In the genomic region with DNA sequence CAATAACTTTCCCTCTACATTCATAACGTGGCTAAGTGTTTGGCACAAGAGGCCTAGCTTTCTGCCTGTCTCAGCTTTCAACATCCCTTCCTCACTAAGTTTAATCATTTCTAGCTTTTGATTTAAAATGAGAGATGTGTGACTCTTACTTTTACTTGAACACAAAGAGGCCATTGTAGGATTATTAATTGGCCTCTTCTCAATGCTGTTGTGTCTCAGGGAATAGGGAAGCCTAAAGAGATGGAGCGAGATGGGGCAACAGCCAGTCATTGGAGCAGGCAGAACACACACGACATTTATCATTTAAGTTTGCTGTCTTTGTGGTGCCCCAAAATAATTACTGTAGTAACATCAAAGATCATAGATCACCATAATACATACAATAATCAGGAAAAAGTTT, we compare ENCODE assay signal across 19 cellular contexts.
DNase-seq lines count a peak whose midpoint lies in the region; ATAC-seq, FAIRE-seq and TF ChIP-seq lines count a peak whose summit lies in the region.
"Had no signal": no experiment of that assay in that cellular context is flagged by ENCODE, and none has a peak within 500 bp of the region (broad histone marks: within the 10 kb centered on the region; RNA-seq: fewer than 3 reads in every experiment).

No MANE protein-coding gene starts in this region.

- no peak for TF ChIP-seq EP300 in H1 (IDR thresholded peaks at IDR 0.05; ENCODE audit: borderline replicate concordance in 1 of 2, low read depth in 2 of 2, low read length in 2 of 2)

- H3K4me3 ChIP-seq in H1 (ENCODE audit: extremely low read depth in 1 of 4, insufficient read depth in 2 of 4, low read depth in 3 of 4, low read length in 4 of 4) (no peak overlapping the region), MM.1S (ENCODE audit: low read length) (no peak overlapping the region)
- H3K4me3 ChIP-seq: BLaER1, GM23248, HAP-1 had no signal

- peaks cover 11% of the 10 kb centered on the region for H3K9me3 Mint-ChIP-seq in neural crest cell

- no peak for ATAC-seq in HG02798 (IDR thresholded peaks at IDR 0.05; ENCODE audit: poor library complexity, unreplicated experiment)
- no peak for ATAC-seq in GM21723 (IDR thresholded peaks at IDR 0.05; ENCODE audit: unreplicated experiment)

- no peak overlapping the region for H3K23ac ChIP-seq in H1 (ENCODE audit: insufficient read length)

- POLR2A ChIA-PET in H1 (lab: Charles Lee; ENCODE audit: partially characterized antibody), result no interaction called here

- no peaks in the 10 kb centered on the region; a peak in 3 of 8 replicates for H3K36me3 ChIP-seq in H1 (ENCODE audit: control insufficient read depth in 2 of 4, insufficient read depth in 4 of 4, low read length in 3 of 4)
- H3K36me3 ChIP-seq in MM.1S (replicated peaks; ENCODE audit: insufficient read depth, low read length), result no peaks in the 10 kb centered on the region
- H3K36me3 ChIP-seq: BLaER1, HAP-1 had no signal

- no peaks in the 10 kb centered on the region for H3K23me2 ChIP-seq in H1 (ENCODE audit: low read depth, low read length)

- WGBS in H1 (ENCODE audit: extremely low coverage in 1 of 2, insufficient coverage in 1 of 2, insufficient read length in 1 of 2, insufficient replicate concordance in 2 of 2, low coverage in 1 of 2, low lambda C conversion rate in 2 of 2, missing lambda C conversion rate in 1 of 2), 2 experiments, result 96% methylated on average over 3 of the region's 3 CpGs; no CpG with 5 or more reads in 1 of the 2 experiments

- no peak overlapping the region for H4K8ac ChIP-seq in H1 (ENCODE audit: extremely low read depth, insufficient read depth, low read length)

- no peak overlapping the region for H2BK20ac ChIP-seq in H1 (ENCODE audit: low read length)

- H3K4ac ChIP-seq in H1 (replicated peaks; ENCODE audit: insufficient read length, low read depth, low read length), result no peak overlapping the region

- no peaks in the 10 kb centered on the region for H3K27me3 Mint-ChIP-seq in neural crest cell (ENCODE audit: low read depth)
- H3K27me3 Mint-ChIP-seq: CD8-positive, alpha-beta memory T cell had no signal

- no peak for TF ChIP-seq RAD21 in H1 (IDR thresholded peaks at IDR 0.05 in 1 of 2, conservative IDR thresholded peaks at IDR 0.05 in 1 of 2; ENCODE audit: low read depth in 2 of 2, low read length in 2 of 2)

- H2AK5ac ChIP-seq in H1 (ENCODE audit: low read depth, low read length), result no peak overlapping the region

- H2AFZ ChIP-seq in H1 (ENCODE audit: low read length) (no peak overlapping the region), MM.1S (ENCODE audit: low read length) (no peak overlapping the region)
- H2AFZ ChIP-seq: GM23248 had no signal

- H2BK120ac ChIP-seq in H1 (replicated peaks; ENCODE audit: low read depth, low read length), result no peak overlapping the region

- no peak overlapping the region for H3K14ac ChIP-seq in H1 (ENCODE audit: insufficient read length)

- H4K20me1 ChIP-seq in H1 (replicated peaks in 1 of 2; ENCODE audit: control insufficient read depth in 1 of 2, insufficient read depth in 2 of 2, low read length in 2 of 2) (no peaks in the 10 kb centered on the region), MM.1S (ENCODE audit: insufficient read depth, low read length) (no peaks in the 10 kb centered on the region)
- H4K20me1 ChIP-seq: BLaER1 had no signal

- H3K9me3 ChIP-seq in H1 (ENCODE audit: insufficient read depth in 2 of 2, low read depth in 1 of 2, low read length in 1 of 2) (peaks cover 8 to 12% of the 10 kb centered on the region in 2 experiments), MM.1S (replicated peaks; ENCODE audit: insufficient read depth, low read length) (no peaks in the 10 kb centered on the region)

- peaks cover 8% of the 10 kb centered on the region for H3K4me1 Mint-ChIP-seq in neural crest cell
- H3K4me1 Mint-ChIP-seq: CD8-positive, alpha-beta memory T cell had no signal

- H3K9ac ChIP-seq in H1 (replicated peaks in 1 of 4; ENCODE audit: extremely low read depth in 1 of 4, low read depth in 3 of 4, low read length in 3 of 4) (no peak overlapping the region), MM.1S (ENCODE audit: low read length) (no peak overlapping the region)
- H3K9ac ChIP-seq: BLaER1, GM23248 had no signal

- no peaks in the 10 kb centered on the region for H3K9me2 ChIP-seq in MM.1S (replicated peaks; ENCODE audit: insufficient read depth, low read length)

- DNase-seq in COLO829 (ENCODE audit: low spot score) (peak; percentile 82), H1 (ENCODE audit: low read depth in 1 of 2, low spot score in 2 of 2) (peak in 1 of 2 experiments; percentile 1), neural crest cell (ENCODE audit: low read depth, low spot score) (no peak), renal cortical epithelial cell (ENCODE audit: low read depth) (peak; percentile 24), MM.1S (no peak)
- DNase-seq in activated CD4-positive, alpha-beta T cell treated with anti-CD3 and anti-CD28 coated beads for 1 hour, result no peak
- DNase-seq: AML-193; CD8-positive, alpha-beta memory T cell; DMS53; GF-D8; GM23248; HFFc6 had no signal

- H3K27ac ChIP-seq in H1 (ENCODE audit: low read depth, low read length) (no peak overlapping the region), MM.1S (ENCODE audit: low read length) (no peak overlapping the region)
- H3K27ac ChIP-seq: 22Rv1, BLaER1, GM23248, HL-60 had no signal

- H3K4me2 ChIP-seq in H1 (ENCODE audit: insufficient read depth in 1 of 2, low read depth in 2 of 2, low read length in 2 of 2) (no peak overlapping the region), MM.1S (ENCODE audit: low read depth, low read length) (no peak overlapping the region)
- H3K4me2 ChIP-seq: BLaER1 had no signal

- H3K18ac ChIP-seq in H1 (ENCODE audit: extremely low read depth, low read length), result no peak overlapping the region

- TF ChIP-seq POLR2A in H1 (IDR thresholded peaks at IDR 0.05; ENCODE audit: control extremely low read depth in 1 of 2, low read depth in 2 of 2, low read length in 2 of 2), result no peak

- TF ChIP-seq CTCF in H1 (IDR thresholded peaks at IDR 0.05; ENCODE audit: control extremely low read depth in 1 of 3, insufficient read depth in 1 of 3, low read depth in 1 of 3, low read length in 3 of 3) (no peak), neural crest cell (conservative IDR thresholded peaks at IDR 0.05) (no peak), MM.1S (IDR thresholded peaks at IDR 0.05; ENCODE audit: low read length) (no peak)

- H2BK15ac ChIP-seq in H1 (ENCODE audit: low read length), result peak overlapping the region; percentile 31; the same call in 1 of the 2 replicates

- CTCF ChIA-PET in H1 (lab: Charles Lee; ENCODE audit: partially characterized antibody), result interaction anchor here (0.8 kb wide), 1 partner anchor 100 kb away, joined by 3 read pairs; no protein-coding TSS in a partner anchor

- no peak overlapping the region for H4K91ac ChIP-seq in H1 (replicated peaks; ENCODE audit: insufficient read length, low read length)

- H3K4me1 ChIP-seq in H1 (replicated peaks in 1 of 4; ENCODE audit: control insufficient read depth in 3 of 4, insufficient read depth in 4 of 4, low read length in 3 of 4), result no peaks in the 10 kb centered on the region
- peaks cover 8% of the 10 kb centered on the region for H3K4me1 ChIP-seq in MM.1S (ENCODE audit: low read length)

- H3K79me2 ChIP-seq in H1 (ENCODE audit: control insufficient read depth in 1 of 2, insufficient read depth in 2 of 2, low read length in 2 of 2), result no peaks in the 10 kb centered on the region
- H3K79me2 ChIP-seq in MM.1S (ENCODE audit: low read length), result no peaks in the 10 kb centered on the region

- H3K79me1 ChIP-seq in H1 (ENCODE audit: low read depth, low read length), result no peaks in the 10 kb centered on the region

- no peak overlapping the region for H2BK5ac ChIP-seq in H1 (ENCODE audit: low read depth, low read length)

- no peak for FAIRE-seq in H1 (lab: Jason Lieb, UNC)
- FAIRE-seq: GM19239 had no signal

- H4K5ac ChIP-seq in H1 (ENCODE audit: insufficient read length, low read depth, low read length), result no peak overlapping the region

- H3K56ac ChIP-seq in H1 (replicated peaks; ENCODE audit: insufficient read length, low read depth, low read length), result no peak overlapping the region

- H3F3A ChIP-seq in MM.1S (ENCODE audit: insufficient read depth, low read length), result no peaks in the 10 kb centered on the region

- no peak overlapping the region for H2BK12ac ChIP-seq in H1 (ENCODE audit: low read depth, low read length)

- no peak overlapping the region for H3K4me3 Mint-ChIP-seq in neural crest cell
- H3K4me3 Mint-ChIP-seq: CD8-positive, alpha-beta memory T cell; HFFc6 had no signal

- peak overlapping the region; percentile 44 for H3K27ac Mint-ChIP-seq in neural crest cell (ENCODE audit: unreplicated experiment)
- H3K27ac Mint-ChIP-seq: CD8-positive, alpha-beta memory T cell; HFFc6 had no signal

- H3K36me3 Mint-ChIP-seq in neural crest cell (ENCODE audit: low read depth), result peaks cover 12% of the 10 kb centered on the region
- H3K36me3 Mint-ChIP-seq: CD8-positive, alpha-beta memory T cell had no signal

- H3K27me3 ChIP-seq in H1 (replicated peaks in 1 of 4; ENCODE audit: control insufficient read depth in 3 of 4, extremely low read depth in 1 of 4, insufficient read depth in 3 of 4, low read length in 3 of 4) (no peaks in the 10 kb centered on the region), MM.1S (replicated peaks; ENCODE audit: insufficient read depth, low read length) (no peaks in the 10 kb centered on the region)
- H3K27me3 ChIP-seq: BLaER1 had no signal

TF ChIP-seq in H1, 55 proteins besides CTCF, POLR2A, EP300 and RAD21 (continues in another document):
- no peak for TF ChIP-seq RFX5 (IDR thresholded peaks at IDR 0.05; ENCODE audit: borderline replicate concordance, low read depth, low read length)
- TF ChIP-seq JUN (IDR thresholded peaks at IDR 0.05; ENCODE audit: low read depth, low read length), result no peak
- no peak for TF ChIP-seq HDAC2 (IDR thresholded peaks at IDR 0.05; ENCODE audit: borderline replicate concordance in 1 of 2, low read depth in 2 of 2, low read length in 2 of 2)

Comparison
In these comparisons a context has a peak if more than half of its experiments do, and no peak if none do; other contexts are left out.
1. DNase-seq: peak in COLO829 (single experiment) and renal cortical epithelial cell (single experiment); none in neural crest cell (single experiment), MM.1S (single experiment) and activated CD4-positive, alpha-beta T cell treated with anti-CD3 and anti-CD28 coated beads for 1 hour (single experiment).